ENCODE assay signal across 1 cellular context in the genomic region with DNA sequence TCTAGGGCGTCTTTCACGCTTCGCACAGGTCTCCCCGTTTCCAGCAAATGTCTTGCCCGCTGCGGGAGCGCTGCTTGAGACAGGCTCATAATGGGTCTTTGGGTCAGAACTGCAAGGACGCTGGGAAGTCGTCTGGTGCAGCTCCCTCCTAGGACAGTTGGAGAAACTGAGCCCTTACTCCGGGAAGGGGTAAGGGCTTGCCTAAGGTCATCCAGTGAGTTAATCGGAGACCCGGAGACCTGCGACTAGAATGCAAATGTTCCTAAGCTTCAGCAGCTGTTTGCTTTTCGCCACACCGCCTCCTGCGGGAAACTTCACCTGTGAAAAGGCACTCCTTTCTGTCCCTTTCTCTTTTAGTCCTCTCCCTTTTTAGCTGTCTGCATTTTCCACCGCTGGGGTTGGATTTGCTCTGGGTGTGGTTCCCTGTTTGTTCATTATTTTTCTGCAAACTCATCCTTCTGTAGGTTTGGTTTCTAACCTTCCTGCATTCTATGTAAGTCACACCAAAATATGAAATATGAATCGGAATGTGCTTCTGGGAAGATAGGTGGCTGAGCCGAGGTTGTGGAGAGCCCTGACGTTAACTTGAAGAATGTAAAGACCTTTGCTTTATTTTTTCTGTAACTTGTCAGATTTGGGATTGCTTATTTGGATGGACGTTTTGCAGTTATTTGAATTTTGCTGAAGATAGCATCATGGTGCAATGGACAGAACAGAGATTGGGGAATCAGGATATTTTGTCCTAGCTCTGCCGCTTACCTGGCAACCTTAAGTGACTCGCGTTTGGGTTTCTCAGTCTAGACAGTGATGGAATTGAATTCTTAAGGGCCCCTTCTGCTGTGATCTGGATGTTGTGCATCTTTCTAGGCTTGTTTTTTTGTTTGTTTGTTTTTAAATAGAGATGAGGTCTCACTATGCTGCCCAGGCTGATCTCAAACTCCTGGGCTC.
TF ChIP-seq lines count a peak whose summit lies in the region.

No MANE protein-coding gene starts in this region.

TF ChIP-seq in H1, 55 proteins besides CTCF, POLR2A, EP300 and RAD21:
- peak; percentile 12 for TF ChIP-seq CTBP2 (IDR thresholded peaks at IDR 0.05; ENCODE audit: borderline replicate concordance, insufficient read depth, insufficient read length, low read length)
- no peak for TF ChIP-seq JUN (IDR thresholded peaks at IDR 0.05; ENCODE audit: low read depth, low read length)
- peak; percentile 82 for TF ChIP-seq ASH2L (IDR thresholded peaks at IDR 0.05; ENCODE audit: low read length)
- peak; percentile 33; the same call in 1 of the 2 replicates for TF ChIP-seq BACH1 (IDR thresholded peaks at IDR 0.05; ENCODE audit: low read length)
- TF ChIP-seq KDM4A (IDR thresholded peaks at IDR 0.05; ENCODE audit: low read depth, low read length, severe bottlenecking), result peak; percentile 86
